ENCODE assay signal across 9 cellular contexts in genomic region chr7:73742753-73743641, GRCh38. TPM values are rescaled to one million over a fixed set of nuclear protein-coding genes. Genes with fewer than 3 reads are reported as not detected.
A peak's percentile ranks its signal among the peaks of the same experiment; 100 is the strongest.
DNase-seq lines count a peak whose midpoint lies in the region; ATAC-seq, FAIRE-seq and TF ChIP-seq lines count a peak whose summit lies in the region.
"Had no signal": no experiment of that assay in that cellular context is flagged by ENCODE, and none has a peak within 500 bp of the region (broad histone marks: within the 10 kb centered on the region; RNA-seq: fewer than 3 reads in every experiment).

No MANE protein-coding gene starts in this region.

- DNase-seq in DMS79 (lab: John Stamatoyannopoulos, UW) = peak; percentile 99
- DNase-seq in NCI-H2107 (lab: John Stamatoyannopoulos, UW) = peak; percentile 94
- peak; percentile 26 to 73 for DNase-seq in dermis microvascular lymphatic vessel endothelial cell (ENCODE audit: low read depth in 2 of 2)
- no peak for DNase-seq in naive B cell
- DNase-seq in NCI-H1694 treated with DMSO at 0.1 percent for 48 hours (lab: John Stamatoyannopoulos, UW) = no peak
- no peak for DNase-seq in GM12892 (ENCODE audit: insufficient read length)
- no peak for DNase-seq in GM19238 (ENCODE audit: insufficient read length, low spot score)
- DNase-seq in GM19240 (ENCODE audit: insufficient read length, low spot score) = no peak

- TF ChIP-seq POLR2A in GM12892 (IDR thresholded peaks at IDR 0.05; ENCODE audit: low read depth, low read length) = no peak

- H3K4me3 Mint-ChIP-seq in naive B cell = no peak overlapping the region

- H3K27ac Mint-ChIP-seq in naive B cell = peak overlapping the region in 4 of 6 donors; percentile 80 to 93 (median 88)

- no peak for ATAC-seq in naive B cell (ENCODE audit: low read depth in 2 of 2)

- FAIRE-seq in GM12892 (lab: Jason Lieb, UNC) = no peak
- FAIRE-seq: GM18507 had no signal

- peaks cover 0 to 23% (median 9%) of the 10 kb centered on the region in 3 donors for H3K27me3 Mint-ChIP-seq in naive B cell

- no peaks in the 10 kb centered on the region for H3K9me3 Mint-ChIP-seq in naive B cell

- H3K4me1 Mint-ChIP-seq in naive B cell = peaks cover 7 to 20% (median 10%) of the 10 kb centered on the region in 3 donors

- no peaks in the 10 kb centered on the region for H3K36me3 Mint-ChIP-seq in naive B cell

RNA-seq across cellular contexts. Expression of gene ABHD11, which starts 4.4 kb away (rescaled TPM):
- total RNA-seq in dermis microvascular lymphatic vessel endothelial cell = 7.1 and 7.7 TPM in 2 replicates
- 10 to 100 TPM in 5 of 6 donors, not detected in 1; 10.8 to 18.9 (median 14.0) TPM for polyA plus RNA-seq in naive B cell (ENCODE audit: low read depth in 6 of 6)
- 8.5 TPM for polyA plus RNA-seq in GM12892 (2012; ENCODE audit: missing spikeins)

RNA-seq across cellular contexts. Expression of gene STX1A, which starts 23.5 kb away (rescaled TPM):
- total RNA-seq in dermis microvascular lymphatic vessel endothelial cell = 7.0 and 7.2 TPM in 2 replicates
- polyA plus RNA-seq in naive B cell (ENCODE audit: low read depth in 6 of 6) = 1 to 10 TPM in 2 of 6 donors, under 1 TPM in 4; 0.35 to 2.3 (median 0.84) TPM
- 2.4 TPM for polyA plus RNA-seq in GM12892 (2012; ENCODE audit: missing spikeins)

RNA-seq across cellular contexts. Expression of gene CLDN3, which starts 27.1 kb away (rescaled TPM):
- 0.13 and 0.26 TPM in 2 replicates for total RNA-seq in dermis microvascular lymphatic vessel endothelial cell
- not detected for polyA plus RNA-seq in naive B cell (ENCODE audit: low read depth in 6 of 6)
- not detected for polyA plus RNA-seq in GM12892 (2012; ENCODE audit: missing spikeins)

RNA-seq across cellular contexts. Expression of gene BUD23, which starts 59.6 kb away (rescaled TPM):
- 33.1 and 38.0 TPM in 2 replicates for total RNA-seq in dermis microvascular lymphatic vessel endothelial cell
- 100 to 1,000 TPM; 129 to 249 (median 148) TPM for polyA plus RNA-seq in naive B cell (ENCODE audit: low read depth in 6 of 6)
- 77.9 TPM for polyA plus RNA-seq in GM12892 (2012; ENCODE audit: missing spikeins)

RNA-seq across cellular contexts. Expression of gene DNAJC30, which starts 59.7 kb away (rescaled TPM):
- total RNA-seq in dermis microvascular lymphatic vessel endothelial cell = 1.0 and 2.0 TPM in 2 replicates
- polyA plus RNA-seq in naive B cell (ENCODE audit: low read depth in 6 of 6) = 10 to 100 TPM in 5 of 6 donors, 1 to 10 TPM in 1; 9.9 to 15.4 (median 12.2) TPM
- polyA plus RNA-seq in GM12892 (2012; ENCODE audit: missing spikeins) = 6.2 TPM

Comparison
In these comparisons a context has a peak if more than half of its experiments do, and no peak if none do; other contexts are left out.
1. DNase-seq: peak in DMS79 (single experiment), NCI-H2107 (single experiment) and dermis microvascular lymphatic vessel endothelial cell (2 of 2); none in naive B cell (single experiment), NCI-H1694 treated with DMSO at 0.1 percent for 48 hours (single experiment), GM12892 (single experiment), GM19238 (single experiment) and GM19240 (single experiment).